Comparison of ENCODE assay signal across 1 cellular context in genomic region chr19:55407625-55408319, GRCh38.
TF ChIP-seq lines count a peak whose summit lies in the region.

Gene UBE2S (minus strand): TSS chr19:55407788. CDS start chr19:55407589, 199 bp downstream.

TF ChIP-seq in K562, 482 proteins besides CTCF, POLR2A, EP300 and RAD21 (continued from another document and continues in another):
- TF ChIP-seq RERE (CRISPR knock-in tag; IDR thresholded peaks at IDR 0.05; ENCODE audit: borderline replicate concordance) = peak; percentile 97
- no peak for TF ChIP-seq IRF1 (CRISPR knock-in tag; IDR thresholded peaks at IDR 0.05; ENCODE audit: borderline replicate concordance)
- no peak; the same call in 1 of the 2 replicates for TF ChIP-seq MXI1 (IDR thresholded peaks at IDR 0.05; ENCODE audit: low read depth, low read length)
- TF ChIP-seq ERF (CRISPR knock-in tag; IDR thresholded peaks at IDR 0.05) = peak; percentile 68; the same call in 1 of the 2 replicates
- TF ChIP-seq NFYB (IDR thresholded peaks at IDR 0.05; ENCODE audit: extremely low read depth, insufficient read length) = peak; percentile 83
- TF ChIP-seq, protein P1, sequence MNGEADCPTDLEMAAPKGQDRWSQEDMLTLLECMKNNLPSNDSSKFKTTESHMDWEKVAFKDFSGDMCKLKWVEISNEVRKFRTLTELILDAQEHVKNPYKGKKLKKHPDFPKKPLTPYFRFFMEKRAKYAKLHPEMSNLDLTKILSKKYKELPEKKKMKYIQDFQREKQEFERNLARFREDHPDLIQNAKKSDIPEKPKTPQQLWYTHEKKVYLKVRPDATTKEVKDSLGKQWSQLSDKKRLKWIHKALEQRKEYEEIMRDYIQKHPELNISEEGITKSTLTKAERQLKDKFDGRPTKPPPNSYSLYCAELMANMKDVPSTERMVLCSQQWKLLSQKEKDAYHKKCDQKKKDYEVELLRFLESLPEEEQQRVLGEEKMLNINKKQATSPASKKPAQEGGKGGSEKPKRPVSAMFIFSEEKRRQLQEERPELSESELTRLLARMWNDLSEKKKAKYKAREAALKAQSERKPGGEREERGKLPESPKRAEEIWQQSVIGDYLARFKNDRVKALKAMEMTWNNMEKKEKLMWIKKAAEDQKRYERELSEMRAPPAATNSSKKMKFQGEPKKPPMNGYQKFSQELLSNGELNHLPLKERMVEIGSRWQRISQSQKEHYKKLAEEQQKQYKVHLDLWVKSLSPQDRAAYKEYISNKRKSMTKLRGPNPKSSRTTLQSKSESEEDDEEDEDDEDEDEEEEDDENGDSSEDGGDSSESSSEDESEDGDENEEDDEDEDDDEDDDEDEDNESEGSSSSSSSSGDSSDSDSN (IDR thresholded peaks at IDR 0.05; ENCODE audit: borderline replicate concordance in 1 of 2, low read depth in 2 of 2, low read length in 2 of 2) = no peak
- no peak for TF ChIP-seq BRD9 (IDR thresholded peaks at IDR 0.05; ENCODE audit: low read depth, partially characterized antibody)
- no peak for TF ChIP-seq ZNF609 (CRISPR knock-in tag; IDR thresholded peaks at IDR 0.05; ENCODE audit: borderline replicate concordance)
- TF ChIP-seq ZNF277 (CRISPR knock-in tag; IDR thresholded peaks at IDR 0.05; ENCODE audit: borderline replicate concordance) = no peak
- TF ChIP-seq ZC3H11A (IDR thresholded peaks at IDR 0.05; ENCODE audit: low read depth, low read length) = no peak
- TF ChIP-seq CC2D1A (IDR thresholded peaks at IDR 0.05) = peak; percentile 99
- TF ChIP-seq KDM2B (CRISPR knock-in tag; IDR thresholded peaks at IDR 0.05) = no peak; the same call in 1 of the 2 replicates
- peak; percentile 93 for TF ChIP-seq HNRNPLL (IDR thresholded peaks at IDR 0.05; ENCODE audit: low read depth, low read length, poor library complexity, severe bottlenecking)
- TF ChIP-seq ZNF445 (CRISPR knock-in tag; IDR thresholded peaks at IDR 0.05; ENCODE audit: low read depth) = no peak
- no peak for TF ChIP-seq PHTF2 (CRISPR knock-in tag; IDR thresholded peaks at IDR 0.05)
- TF ChIP-seq ZNF239 (CRISPR knock-in tag; IDR thresholded peaks at IDR 0.05) = no peak
- no peak for TF ChIP-seq ZNF79 (CRISPR knock-in tag; IDR thresholded peaks at IDR 0.05; ENCODE audit: low read depth)
- no peak for TF ChIP-seq MCM2 (IDR thresholded peaks at IDR 0.05; ENCODE audit: low read depth)
- TF ChIP-seq, protein P2, sequence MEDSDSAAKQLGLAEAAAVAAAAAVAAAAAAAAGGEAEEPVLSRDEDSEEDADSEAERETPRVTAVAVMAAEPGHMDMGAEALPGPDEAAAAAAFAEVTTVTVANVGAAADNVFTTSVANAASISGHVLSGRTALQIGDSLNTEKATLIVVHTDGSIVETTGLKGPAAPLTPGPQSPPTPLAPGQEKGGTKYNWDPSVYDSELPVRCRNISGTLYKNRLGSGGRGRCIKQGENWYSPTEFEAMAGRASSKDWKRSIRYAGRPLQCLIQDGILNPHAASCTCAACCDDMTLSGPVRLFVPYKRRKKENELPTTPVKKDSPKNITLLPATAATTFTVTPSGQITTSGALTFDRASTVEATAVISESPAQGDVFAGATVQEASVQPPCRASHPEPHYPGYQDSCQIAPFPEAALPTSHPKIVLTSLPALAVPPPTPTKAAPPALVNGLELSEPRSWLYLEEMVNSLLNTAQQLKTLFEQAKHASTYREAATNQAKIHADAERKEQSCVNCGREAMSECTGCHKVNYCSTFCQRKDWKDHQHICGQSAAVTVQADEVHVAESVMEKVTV (CRISPR knock-in tag; IDR thresholded peaks at IDR 0.05) = peak; percentile 32; the same call in 1 of the 2 replicates
- TF ChIP-seq, protein P3, sequence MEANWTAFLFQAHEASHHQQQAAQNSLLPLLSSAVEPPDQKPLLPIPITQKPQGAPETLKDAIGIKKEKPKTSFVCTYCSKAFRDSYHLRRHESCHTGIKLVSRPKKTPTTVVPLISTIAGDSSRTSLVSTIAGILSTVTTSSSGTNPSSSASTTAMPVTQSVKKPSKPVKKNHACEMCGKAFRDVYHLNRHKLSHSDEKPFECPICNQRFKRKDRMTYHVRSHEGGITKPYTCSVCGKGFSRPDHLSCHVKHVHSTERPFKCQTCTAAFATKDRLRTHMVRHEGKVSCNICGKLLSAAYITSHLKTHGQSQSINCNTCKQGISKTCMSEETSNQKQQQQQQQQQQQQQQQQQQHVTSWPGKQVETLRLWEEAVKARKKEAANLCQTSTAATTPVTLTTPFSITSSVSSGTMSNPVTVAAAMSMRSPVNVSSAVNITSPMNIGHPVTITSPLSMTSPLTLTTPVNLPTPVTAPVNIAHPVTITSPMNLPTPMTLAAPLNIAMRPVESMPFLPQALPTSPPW (CRISPR knock-in tag; IDR thresholded peaks at IDR 0.05) = no peak; the same call in 1 of the 2 replicates
- no peak for TF ChIP-seq ZNF668 (CRISPR knock-in tag; IDR thresholded peaks at IDR 0.05)
- no peak for TF ChIP-seq FOXK1 (CRISPR knock-in tag; IDR thresholded peaks at IDR 0.05; ENCODE audit: borderline replicate concordance)
- peak; percentile 95 for TF ChIP-seq CBX1 (IDR thresholded peaks at IDR 0.05; ENCODE audit: low read depth)
- TF ChIP-seq ZNF316 (IDR thresholded peaks at IDR 0.05) = no peak
- TF ChIP-seq, protein P4, sequence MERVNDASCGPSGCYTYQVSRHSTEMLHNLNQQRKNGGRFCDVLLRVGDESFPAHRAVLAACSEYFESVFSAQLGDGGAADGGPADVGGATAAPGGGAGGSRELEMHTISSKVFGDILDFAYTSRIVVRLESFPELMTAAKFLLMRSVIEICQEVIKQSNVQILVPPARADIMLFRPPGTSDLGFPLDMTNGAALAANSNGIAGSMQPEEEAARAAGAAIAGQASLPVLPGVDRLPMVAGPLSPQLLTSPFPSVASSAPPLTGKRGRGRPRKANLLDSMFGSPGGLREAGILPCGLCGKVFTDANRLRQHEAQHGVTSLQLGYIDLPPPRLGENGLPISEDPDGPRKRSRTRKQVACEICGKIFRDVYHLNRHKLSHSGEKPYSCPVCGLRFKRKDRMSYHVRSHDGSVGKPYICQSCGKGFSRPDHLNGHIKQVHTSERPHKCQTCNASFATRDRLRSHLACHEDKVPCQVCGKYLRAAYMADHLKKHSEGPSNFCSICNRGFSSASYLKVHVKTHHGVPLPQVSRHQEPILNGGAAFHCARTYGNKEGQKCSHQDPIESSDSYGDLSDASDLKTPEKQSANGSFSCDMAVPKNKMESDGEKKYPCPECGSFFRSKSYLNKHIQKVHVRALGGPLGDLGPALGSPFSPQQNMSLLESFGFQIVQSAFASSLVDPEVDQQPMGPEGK (CRISPR knock-in tag; IDR thresholded peaks at IDR 0.05; ENCODE audit: borderline replicate concordance) = no peak
- TF ChIP-seq ARID2 (IDR thresholded peaks at IDR 0.05) = no peak
- TF ChIP-seq TCF3 (CRISPR knock-in tag; IDR thresholded peaks at IDR 0.05) = no peak
- peak; percentile 55; the same call in 1 of the 2 replicates for TF ChIP-seq ZNF263 (CRISPR knock-in tag; IDR thresholded peaks at IDR 0.05; ENCODE audit: borderline replicate concordance)
- TF ChIP-seq SMARCB1 (IDR thresholded peaks at IDR 0.05; ENCODE audit: insufficient read length, low read depth) = no peak
- TF ChIP-seq SMC3 (conservative IDR thresholded peaks at IDR 0.05; ENCODE audit: insufficient read depth, low read depth, low read length) = 0 out of 2 replicates have a peak, but pooled peaks have one; percentile 7
- no peak for TF ChIP-seq NFE2 (IDR thresholded peaks at IDR 0.05; ENCODE audit: low read depth)
- TF ChIP-seq E2F1 (CRISPR knock-in tag; IDR thresholded peaks at IDR 0.05) = peak; percentile 99
- TF ChIP-seq MXD1 (CRISPR knock-in tag; IDR thresholded peaks at IDR 0.05; ENCODE audit: borderline replicate concordance, poor library complexity, severe bottlenecking) = no peak
